In genomic region chr20:19211661-19212523, GRCh38 we compare ENCODE assay signal across 8 cellular contexts. TPM values are rescaled to one million over a fixed set of nuclear protein-coding genes. Genes with fewer than 3 reads are reported as not detected.
DNase-seq lines count a peak whose midpoint lies in the region; ATAC-seq, FAIRE-seq and TF ChIP-seq lines count a peak whose summit lies in the region.

No MANE protein-coding gene starts in this region.

- POLR2A ChIA-PET in A549 (lab: Yijun Ruan, JAX) (no interaction called here), HEK293 (lab: Yijun Ruan, JAX) (no interaction called here)

- in situ Hi-C loops in astrocyte of the spinal cord (cut with HindIII; ENCODE audit: low sequenced_read_pairs) = no loop called here

- no peaks in the 10 kb centered on the region for H3K36me3 Mint-ChIP-seq in stimulated activated effector memory CD8-positive, alpha-beta T cell treated with anti-CD3 and anti-CD28 coated beads, Interleukin-12 subunit alpha, Interleukin-12 subunit beta, amount 100 ng/mL, for 72 hours

- peaks cover 9% of the 10 kb centered on the region; the same call in 1 of the 3 replicates for H3K4me1 ChIP-seq in A549
- no peaks in the 10 kb centered on the region for H3K4me1 ChIP-seq in HEK293 (ENCODE audit: control insufficient read depth, insufficient read depth, low read length)

- CTCF ChIA-PET in A549 (lab: Yijun Ruan, JAX) = interaction anchor here (1.1 kb wide), 1 partner anchor 22 kb away, joined by 3 read pairs; no protein-coding TSS in a partner anchor
- CTCF ChIA-PET in HEK293 (lab: Yijun Ruan, JAX) = interaction anchor here (0.6 kb wide), 1 partner anchor 36 kb away, joined by 3 read pairs; no protein-coding TSS in a partner anchor

- no peaks in the 10 kb centered on the region for H3K4me1 Mint-ChIP-seq in stimulated activated effector memory CD8-positive, alpha-beta T cell treated with anti-CD3 and anti-CD28 coated beads, Interleukin-12 subunit alpha, Interleukin-12 subunit beta, amount 100 ng/mL, for 72 hours

- no peaks in the 10 kb centered on the region; the same call in 1 of the 3 replicates for H3K9me3 ChIP-seq in A549
- no peaks in the 10 kb centered on the region for H3K9me3 ChIP-seq in HEK293 (ENCODE audit: control insufficient read depth, insufficient read depth, low read depth, low read length)

- 19% methylated on average over 22 of the region's 77 CpGs for WGBS in A549 (ENCODE audit: missing lambda C conversion rate)

- no peaks in the 10 kb centered on the region for H3K9me3 Mint-ChIP-seq in stimulated activated effector memory CD8-positive, alpha-beta T cell treated with anti-CD3 and anti-CD28 coated beads, Interleukin-12 subunit alpha, Interleukin-12 subunit beta, amount 100 ng/mL, for 72 hours

- no peak for DNase-seq in A549 (ENCODE audit: low read depth in 1 of 2, low spot score in 1 of 2)
- DNase-seq in astrocyte of the spinal cord (ENCODE audit: low read depth, low spot score) = peak; percentile 15
- peak; percentile 72 for DNase-seq in islet precursor cell
- no peak for DNase-seq in stimulated activated effector memory CD8-positive, alpha-beta T cell treated with anti-CD3 and anti-CD28 coated beads, Interleukin-12 subunit alpha, Interleukin-12 subunit beta, amount 100 ng/mL, for 72 hours (ENCODE audit: low spot score in 2 of 2)
- no peak for DNase-seq in inferior parietal cortex (ENCODE audit: extremely low spot score)
- no peak for DNase-seq in GOT3 (lab: John Stamatoyannopoulos, UW)

- TF ChIP-seq CTCF in A549 (IDR thresholded peaks at IDR 0.05) (no peak), HEK293 (tag by site-specific recombination; IDR thresholded peaks at IDR 0.05) (0 out of 2 replicates have a peak, but pooled peaks have one; percentile 15), astrocyte of the spinal cord (IDR thresholded peaks at IDR 0.05; ENCODE audit: low read depth, low read length) (peak; percentile 31)

- peak overlapping the region in 1 of 2 experiments; percentile 47; a peak in 1 of 6 replicates for H3K27ac ChIP-seq in A549
- H3K27ac ChIP-seq in HEK293 (ENCODE audit: extremely low read depth, low read depth, low read length) = no peak overlapping the region

- TF ChIP-seq RAD21 in A549 (conservative IDR thresholded peaks at IDR 0.05 in 1 of 2, IDR thresholded peaks at IDR 0.05 in 1 of 2) = no peak

- no peak for TF ChIP-seq EP300 in A549 (IDR thresholded peaks at IDR 0.05)

- ATAC-seq in A549 (peak; percentile 16 to 43; a peak in 4 of 6 replicates), GM18861 (IDR thresholded peaks at IDR 0.05; ENCODE audit: unreplicated experiment) (no peak)
- ATAC-seq in stimulated activated effector memory CD8-positive, alpha-beta T cell treated with anti-CD3 and anti-CD28 coated beads, Interleukin-12 subunit alpha, Interleukin-12 subunit beta, amount 100 ng/mL, for 72 hours = peak; percentile 4

- FAIRE-seq in A549 (lab: Jason Lieb, UNC) = no peak

- no peak overlapping the region for H3K4me3 Mint-ChIP-seq in stimulated activated effector memory CD8-positive, alpha-beta T cell treated with anti-CD3 and anti-CD28 coated beads, Interleukin-12 subunit alpha, Interleukin-12 subunit beta, amount 100 ng/mL, for 72 hours

- H3K4me2 ChIP-seq in A549 = peak overlapping the region; percentile 100

- H3K27ac Mint-ChIP-seq in stimulated activated effector memory CD8-positive, alpha-beta T cell treated with anti-CD3 and anti-CD28 coated beads, Interleukin-12 subunit alpha, Interleukin-12 subunit beta, amount 100 ng/mL, for 72 hours = no peak overlapping the region

- no peaks in the 10 kb centered on the region for H3K36me3 ChIP-seq in HEK293 (ENCODE audit: control insufficient read depth in 2 of 2, insufficient read depth in 1 of 2, low read length in 2 of 2)

- TF ChIP-seq POLR2A in A549 (IDR thresholded peaks at IDR 0.05; ENCODE audit: low read length) = no peak

- H3K4me3 ChIP-seq in A549 (peak overlapping the region; percentile 65), HEK293 (ENCODE audit: low read depth, low read length) (peak overlapping the region; percentile 25), astrocyte of the spinal cord (ENCODE audit: low read depth, low read length) (peak overlapping the region; percentile 32)

TF ChIP-seq in A549, 52 proteins besides CTCF, POLR2A, EP300 and RAD21:
- TF ChIP-seq HES2 (IDR thresholded peaks at IDR 0.05) (no peak), HOXB13 (CRISPR knock-in tag; IDR thresholded peaks at IDR 0.05; ENCODE audit: low read depth) (no peak), RNF2 (IDR thresholded peaks at IDR 0.05; ENCODE audit: borderline replicate concordance, low read depth) (no peak)

TF ChIP-seq in HEK293, 187 proteins besides CTCF, POLR2A, EP300 and RAD21:
- TF ChIP-seq GLIS2 (tag by site-specific recombination; IDR thresholded peaks at IDR 0.05) (peak; percentile 64; the same call in 1 of the 2 replicates), PRDM10 (tag by site-specific recombination; IDR thresholded peaks at IDR 0.05) (no peak), ZNF335 (tag by site-specific recombination; conservative IDR thresholded peaks at IDR 0.05) (peak; percentile 68), ZNF18 (tag by site-specific recombination; IDR thresholded peaks at IDR 0.05) (no peak), ZBTB17 (tag by site-specific recombination; IDR thresholded peaks at IDR 0.05) (peak; percentile 36; the same call in 1 of the 2 replicates), ZBTB26 (tag by site-specific recombination; optimal IDR thresholded peaks at IDR 0.05) (peak; percentile 34), ZNF76 (tag by site-specific recombination; IDR thresholded peaks at IDR 0.05; ENCODE audit: borderline replicate concordance, low read depth) (peak; percentile 58; the same call in 1 of the 2 replicates)

RNA-seq across cellular contexts. Expression of gene SLC24A3, which starts 0.6 kb away (rescaled TPM):
- polyA plus RNA-seq in A549 (2011; rRNA removed) (0.08 and 0.09 TPM in 2 replicates), A549 (2017; fragmentation: RNase III; extraction: RNeasy Plus Mini Kit Qiagen cat#74134 plus additional on column Dnase treatment) (0.03 to 0.04 TPM in 2 of 3 replicates, not detected in the other)
- polyA plus RNA-seq in A549 (2012; cell fraction: cytosol; rRNA removed) = 0.01 and 0.03 TPM in 2 replicates
- polyA plus RNA-seq in A549 (2012; cell fraction: nucleus; rRNA removed) = 0.02 TPM in 2 replicates
- 0.17 TPM in 1 of 2 replicates, not detected in the other for polyA minus RNA-seq in A549 (2011; rRNA and poly(A)+ RNA removed)

Comparison
In these comparisons a context has a peak if more than half of its experiments do, and no peak if none do; other contexts are left out.
1. DNase-seq: peak in astrocyte of the spinal cord (single experiment) and islet precursor cell (single experiment); none in A549 (0 of 2), stimulated activated effector memory CD8-positive, alpha-beta T cell treated with anti-CD3 and anti-CD28 coated beads, Interleukin-12 subunit alpha, Interleukin-12 subunit beta, amount 100 ng/mL, for 72 hours (0 of 2), inferior parietal cortex (single experiment) and GOT3 (single experiment).
2. Of the 5 proteins assayed by ChIP-seq in both HEK293 and A549: peak only in HEK293: CTCF; only in A549: none; in both: none; in neither: 4.
3. Peak in every context shown above with its lines, with median percentiles within 50 percentile points of each other: H3K4me3 ChIP-seq.